ENCODE assay signal across 21 cellular contexts in the genomic region with DNA sequence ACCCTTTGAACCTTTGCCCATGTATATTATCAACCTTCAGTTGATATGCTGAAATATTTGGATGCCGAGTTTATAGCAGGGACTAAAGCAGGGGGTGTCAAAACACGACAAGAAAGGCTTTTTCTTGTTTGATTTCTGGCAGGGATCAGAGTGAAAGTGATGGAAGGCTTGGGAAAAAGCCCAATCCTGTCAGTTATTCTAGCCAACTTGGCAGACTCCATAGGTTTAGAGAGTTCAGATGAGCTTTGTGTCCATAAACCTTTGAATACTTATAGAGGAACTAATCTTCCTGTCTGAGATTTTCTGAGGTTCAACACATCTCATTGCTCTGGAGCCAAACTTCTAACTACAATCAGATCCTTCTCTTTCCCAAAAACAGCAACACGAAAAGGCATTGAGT. TPM values are rescaled to one million over a fixed set of nuclear protein-coding genes. Genes with fewer than 3 reads are reported as not detected.
"Had no signal": no experiment of that assay in that cellular context is flagged by ENCODE, and none has a peak within 500 bp of the region (broad histone marks: within the 10 kb centered on the region; RNA-seq: fewer than 3 reads in every experiment).

No MANE protein-coding gene starts in this region.

- H3K9me3 ChIP-seq: breast epithelium, sigmoid colon, uterus had no signal

- H3K27me3 ChIP-seq: breast epithelium, sigmoid colon, uterus had no signal

- H3K4me3 ChIP-seq: breast epithelium, sigmoid colon, uterus had no signal

- H3K36me3 ChIP-seq: breast epithelium, sigmoid colon, uterus, WERI-Rb-1 had no signal

- H3K27ac ChIP-seq: breast epithelium, epithelial cell of prostate, sigmoid colon, uterus, WERI-Rb-1 had no signal

- H3K4me1 ChIP-seq: breast epithelium, sigmoid colon, uterus had no signal

- DNase-seq: activated CD4-positive, alpha-beta memory T cell treated with anti-CD3 and anti-CD28 coated beads for 36 hours; activated CD4-positive, alpha-beta T cell treated with anti-CD3 and anti-CD28 coated beads, Interleukin-2, amount 10 ng/mL, durations not matched to agents 24 days and 14 days; activated CD8-positive, alpha-beta memory T cell treated with anti-CD3 and anti-CD28 coated beads, Interleukin-2, amount 50 U/mL, for 4 hours; activated effector memory CD4-positive, alpha-beta T cell treated with anti-CD3 and anti-CD28 coated beads, Interleukin-2, amount 50 U/mL, for 16 hours; activated naive CD4-positive, alpha-beta T cell treated with anti-CD3 and anti-CD28 coated beads for 36 hours; activated naive CD8-positive, alpha-beta T cell treated with anti-CD3 and anti-CD28 coated beads, Interleukin-2, amount 10 ng/mL, durations not matched to agents 7 days and 5 days; activated T-cell treated with anti-CD3 and anti-CD28 coated beads, Interleukin-2, amount 50 U/mL, for 1 hour; amniotic stem cell; central memory CD4-positive, alpha-beta T cell; naive thymus-derived CD8-positive, alpha-beta T cell; sigmoid colon; small intestine; stimulated activated CD4-positive, alpha-beta T cell treated with anti-CD3 and anti-CD28 coated beads, Interleukin-4, amount 100 ng/mL, for 24 hours; T-helper 17 cell; T1000; uterus; WERI-Rb-1 had no signal

- FAIRE-seq: frontal cortex, islet of Langerhans, small intestine had no signal

RNA-seq across cellular contexts. Expression of gene INHBA, which starts 47.4 kb away (rescaled TPM):
- total RNA-seq: activated CD4-positive, alpha-beta memory T cell treated with anti-CD3 and anti-CD28 coated beads for 36 hours; activated naive CD4-positive, alpha-beta T cell treated with anti-CD3 and anti-CD28 coated beads for 36 hours; activated naive CD8-positive, alpha-beta T cell treated with anti-CD3 and anti-CD28 coated beads, Interleukin-2, amount 10 ng/mL, durations not matched to agents 7 days and 5 days; naive thymus-derived CD8-positive, alpha-beta T cell had no signal
- polyA plus RNA-seq: naive thymus-derived CD8-positive, alpha-beta T cell had no signal
